In genomic region chr16:88649924-88650748, GRCh38 we compare ENCODE assay signal across 1 cellular context.
TF ChIP-seq lines count a peak whose summit lies in the region.

No MANE protein-coding gene starts in this region.

TF ChIP-seq in IMR-90, 13 proteins besides CTCF, POLR2A, EP300 and RAD21:
- TF ChIP-seq BHLHE40 (IDR thresholded peaks at IDR 0.05; ENCODE audit: low read depth, low read length) (no peak), CEBPB (IDR thresholded peaks at IDR 0.05; ENCODE audit: low read depth, low read length) (0 out of 2 replicates have a peak, but pooled peaks have one; percentile 25), CHD1 (IDR thresholded peaks at IDR 0.05; ENCODE audit: low read depth, low read length) (no peak), SMC3 (IDR thresholded peaks at IDR 0.05; ENCODE audit: low read depth, low read length) (no peak), MAFK (IDR thresholded peaks at IDR 0.05; ENCODE audit: low read depth, low read length) (no peak), MAZ (IDR thresholded peaks at IDR 0.05; ENCODE audit: borderline replicate concordance, low read depth, low read length) (no peak)
- TF ChIP-seq, protein P1, sequence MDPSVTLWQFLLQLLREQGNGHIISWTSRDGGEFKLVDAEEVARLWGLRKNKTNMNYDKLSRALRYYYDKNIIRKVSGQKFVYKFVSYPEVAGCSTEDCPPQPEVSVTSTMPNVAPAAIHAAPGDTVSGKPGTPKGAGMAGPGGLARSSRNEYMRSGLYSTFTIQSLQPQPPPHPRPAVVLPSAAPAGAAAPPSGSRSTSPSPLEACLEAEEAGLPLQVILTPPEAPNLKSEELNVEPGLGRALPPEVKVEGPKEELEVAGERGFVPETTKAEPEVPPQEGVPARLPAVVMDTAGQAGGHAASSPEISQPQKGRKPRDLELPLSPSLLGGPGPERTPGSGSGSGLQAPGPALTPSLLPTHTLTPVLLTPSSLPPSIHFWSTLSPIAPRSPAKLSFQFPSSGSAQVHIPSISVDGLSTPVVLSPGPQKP (IDR thresholded peaks at IDR 0.05; ENCODE audit: borderline replicate concordance, low read depth, low read length): no peak
